ENCODE assay signal across 11 cellular contexts in genomic region chr1:145977016-145977415, GRCh38. TPM values are rescaled to one million over a fixed set of nuclear protein-coding genes. Genes with fewer than 3 reads are reported as not detected.
DNase-seq lines count a peak whose midpoint lies in the region; ATAC-seq and TF ChIP-seq lines count a peak whose summit lies in the region.
"Had no signal": no experiment of that assay in that cellular context is flagged by ENCODE, and none has a peak within 500 bp of the region (broad histone marks: within the 10 kb centered on the region; RNA-seq: fewer than 3 reads in every experiment).

No MANE protein-coding gene starts in this region.

- H4K20me1 ChIP-seq in Loucy (ENCODE audit: insufficient read depth, low read length, poor library complexity, severe bottlenecking), result no peaks in the 10 kb centered on the region

- H3K79me2 ChIP-seq in ACC112 (ENCODE audit: control insufficient read depth, insufficient read depth, low read length, unreplicated experiment) (no peaks in the 10 kb centered on the region), Loucy (ENCODE audit: insufficient read depth, low read length) (no peaks in the 10 kb centered on the region)

- H3K4me1 ChIP-seq in ACC112 (ENCODE audit: control insufficient read depth, insufficient read depth, low read length, unreplicated experiment) (peaks cover 35% of the 10 kb centered on the region), Loucy (ENCODE audit: insufficient read depth, low read length, poor library complexity, severe bottlenecking) (peaks cover 48% of the 10 kb centered on the region), sigmoid colon (peaks cover 0 to 47% (median 46%) of the 10 kb centered on the region in 4 donors)
- H3K4me1 ChIP-seq in effector memory CD4-positive, alpha-beta T cell (ENCODE audit: control insufficient read depth, insufficient read depth, low read length, poor library complexity, severe bottlenecking), result peaks cover 46% of the 10 kb centered on the region

- H3K36me3 ChIP-seq in ACC112 (ENCODE audit: insufficient read depth, low read length), result no peaks in the 10 kb centered on the region
- no peaks in the 10 kb centered on the region for H3K36me3 ChIP-seq in Loucy (ENCODE audit: insufficient read depth, low read length)
- H3K36me3 ChIP-seq in effector memory CD4-positive, alpha-beta T cell (ENCODE audit: control insufficient read depth, insufficient read depth, low read length), result peaks cover 5% of the 10 kb centered on the region
- H3K36me3 ChIP-seq in sigmoid colon, result peaks cover 0 to 5% (median 0%) of the 10 kb centered on the region in 4 donors

- no peak for ATAC-seq in GM18511 (IDR thresholded peaks at IDR 0.05; ENCODE audit: unreplicated experiment)
- no peak for ATAC-seq in GM21529 (IDR thresholded peaks at IDR 0.05; ENCODE audit: unreplicated experiment)
- no peak for ATAC-seq in GM18858 (IDR thresholded peaks at IDR 0.05; ENCODE audit: unreplicated experiment)

- peak overlapping the region; percentile 84 for H3K9ac ChIP-seq in Loucy (ENCODE audit: low read depth, low read length, poor library complexity, severe bottlenecking)

- H3K4me2 ChIP-seq in Loucy (ENCODE audit: low read depth, low read length, poor library complexity, severe bottlenecking), result peak overlapping the region; percentile 87

- H3K27me3 ChIP-seq in ACC112 (ENCODE audit: insufficient read depth, low read length), result no peaks in the 10 kb centered on the region
- no peaks in the 10 kb centered on the region for H3K27me3 ChIP-seq in Loucy (ENCODE audit: insufficient read depth, low read length, poor library complexity, severe bottlenecking)
- H3K27me3 ChIP-seq in effector memory CD4-positive, alpha-beta T cell (replicated peaks; ENCODE audit: control insufficient read depth, insufficient read depth, low read length, poor library complexity, severe bottlenecking), result no peaks in the 10 kb centered on the region
- H3K27me3 ChIP-seq in sigmoid colon, result no peaks in the 10 kb centered on the region

- no peak for TF ChIP-seq POLR2A in sigmoid colon (IDR thresholded peaks at IDR 0.05)

- H3K4me3 ChIP-seq in ACC112 (ENCODE audit: low read depth, low read length) (no peak overlapping the region), Loucy (ENCODE audit: low read length, poor library complexity, severe bottlenecking) (peak overlapping the region; percentile 47), sigmoid colon (no peak overlapping the region)
- H3K4me3 ChIP-seq in effector memory CD4-positive, alpha-beta T cell (ENCODE audit: insufficient read depth, low read depth, low read length, poor library complexity, severe bottlenecking), result no peak overlapping the region

- intact Hi-C loops in sigmoid colon (cut with DNase I), result loop anchor here (1.0 kb wide), 2 partner anchors 30 to 36 kb away; no protein-coding TSS in a partner anchor

- H3K9me3 ChIP-seq in Loucy (ENCODE audit: insufficient read depth, low read depth, low read length), result no peaks in the 10 kb centered on the region
- H3K9me3 ChIP-seq in effector memory CD4-positive, alpha-beta T cell (ENCODE audit: control insufficient read depth, low read length), result no peaks in the 10 kb centered on the region
- H3K9me3 ChIP-seq in sigmoid colon, result no peaks in the 10 kb centered on the region

- peak overlapping the region; percentile 69 for H2AFZ ChIP-seq in ACC112 (ENCODE audit: low read length, unreplicated experiment)
- H2AFZ ChIP-seq in Loucy (ENCODE audit: low read length), result peak overlapping the region; percentile 61

- WGBS in sigmoid colon, 2 donors, result 79 to 87% methylated on average over 5 of the region's 5 CpGs

- DNase-seq in effector memory CD4-positive, alpha-beta T cell, result no peak
- DNase-seq in sigmoid colon, result no peak
- DNase-seq in activated naive CD4-positive, alpha-beta T cell treated with anti-CD3 and anti-CD28 coated beads, Interleukin-2, amount 50 U/mL, for 16 hours, result no peak

- TF ChIP-seq CTCF in Loucy (conservative IDR thresholded peaks at IDR 0.05; ENCODE audit: low read length), result no peak
- no peak for TF ChIP-seq CTCF in sigmoid colon (IDR thresholded peaks at IDR 0.05)

- no peak overlapping the region for H3K27ac ChIP-seq in ACC112 (ENCODE audit: low read depth, low read length)
- peak overlapping the region; percentile 92 for H3K27ac ChIP-seq in effector memory CD4-positive, alpha-beta T cell (ENCODE audit: insufficient read depth, low read length, poor library complexity, severe bottlenecking)
- peak overlapping the region; percentile 92 to 96 (median 94) for H3K27ac ChIP-seq in sigmoid colon

- no peaks in the 10 kb centered on the region for H3K9me2 ChIP-seq in Loucy (replicated peaks; ENCODE audit: low read depth, low read length)

- no peak for TF ChIP-seq EP300 in sigmoid colon (IDR thresholded peaks at IDR 0.05)

- peaks cover 9% of the 10 kb centered on the region; the same call in 1 of the 2 replicates for H3F3A ChIP-seq in Loucy (ENCODE audit: low read depth)

RNA-seq across cellular contexts. Expression of gene POLR3GL, which starts 12.5 kb away (rescaled TPM):
- 10 to 100 TPM; 23.1 to 32.8 (median 27.4) TPM for total RNA-seq in sigmoid colon
- polyA plus RNA-seq in sigmoid colon, result 10 to 100 TPM; 35.9 to 47.4 (median 40.9) TPM

RNA-seq across cellular contexts. Expression of gene ANKRD34A, which starts 12.6 kb away (rescaled TPM):
- 1 to 10 TPM in 2 of 4 donors, under 1 TPM in 2; 0.33 to 1.9 (median 1.0) TPM for total RNA-seq in sigmoid colon
- under 1 TPM in 1 of 3 donors, not detected in 2; 0.41 TPM for polyA plus RNA-seq in sigmoid colon

RNA-seq across cellular contexts. Expression of gene LIX1L, which starts 19.2 kb away (rescaled TPM):
- total RNA-seq in sigmoid colon, result 10 to 100 TPM; 26.9 to 42.5 (median 36.0) TPM
- polyA plus RNA-seq in sigmoid colon, result 1 to 10 TPM; 1.4 to 8.7 (median 3.0) TPM

RNA-seq across cellular contexts. Expression of gene TXNIP, which starts 19.4 kb away (rescaled TPM):
- 1,000 to 10,000 TPM; 1,623 to 4,609 (median 1,842) TPM for total RNA-seq in sigmoid colon
- polyA plus RNA-seq in sigmoid colon, result 100 to 1,000 TPM; 326 to 783 (median 548) TPM

RNA-seq across cellular contexts. Expression of gene HJV, which starts 44.5 kb away (rescaled TPM):
- not detected for total RNA-seq in sigmoid colon
- polyA plus RNA-seq in sigmoid colon, result not detected
- total RNA-seq: bronchial epithelial cell, ureter had no signal
- polyA plus RNA-seq: HepG2 had no signal
